Comparison of ENCODE assay signal across 27 cellular contexts in genomic region chr4:185885604-185886003, GRCh38.
"Had no signal": no experiment of that assay in that cellular context is flagged by ENCODE, and none has a peak within 500 bp of the region (broad histone marks: within the 10 kb centered on the region; RNA-seq: fewer than 3 reads in every experiment).

No MANE protein-coding gene starts in this region.

- DNase-seq: kidney; left colon; left lung; lower lobe of right lung; mesendoderm; mucosa of descending colon; naive thymus-derived CD4-positive, alpha-beta T cell; occipital lobe; psoas muscle; stimulated activated CD4-positive, alpha-beta T cell treated with anti-CD3 and anti-CD28 coated beads, Interleukin-12 subunit alpha, Interleukin-12 subunit beta, amount 100 ng/mL, for 4 hours; stimulated activated CD4-positive, alpha-beta T cell treated with anti-CD3 and anti-CD28 coated beads, Interleukin-15, amount 100 ng/mL, for 24 hours; stimulated activated CD4-positive, alpha-beta T cell treated with anti-CD3 and anti-CD28 coated beads, Interleukin-2, amount 100 ng/mL, for 24 hours; stimulated activated CD4-positive, alpha-beta T cell treated with anti-CD3 and anti-CD28 coated beads, Interleukin-4, amount 100 ng/mL, for 1 hour; stimulated activated naive B cell treated with anti-CD40 and anti-IgM and Interleukin-4, amounts not matched to agents 10 μg/mL and 1 μg/mL and 100 μg/mL, for 72 hours; stimulated activated naive CD8-positive, alpha-beta T cell treated with anti-CD3 and anti-CD28 coated beads, Interleukin-15, Interleukin-2, amounts not matched to agents 100 U/mL and 50 U/mL, for 24 hours; stomach; tibial artery; trophoblast cell; upper lobe of right lung had no signal

- H3K9me3 Mint-ChIP-seq: natural killer cell treated with Interleukin-12 subunit alpha and Interleukin-12 subunit beta and Interleukin-15 and Interleukin-18, amount 100 ng/mL, for 72 hours had no signal

- H3K4me3 ChIP-seq: left lung, lower lobe of right lung, mucosa of descending colon, psoas muscle, right atrium auricular region, skin epidermis, stomach, suprapubic skin, thoracic aorta, tibial artery, upper lobe of right lung had no signal

- H3K79me2 ChIP-seq: parathyroid adenoma had no signal

- H3K27ac ChIP-seq: left lung, lower lobe of right lung, parathyroid adenoma, psoas muscle, right atrium auricular region, skin epidermis, stomach, suprapubic skin, thoracic aorta, tibial artery, upper lobe of right lung had no signal

- H2AFZ ChIP-seq: parathyroid adenoma had no signal

- ATAC-seq: left colon; left lung; lower lobe of right lung; mucosa of descending colon; naive thymus-derived CD4-positive, alpha-beta T cell; natural killer cell treated with Interleukin-12 subunit alpha and Interleukin-12 subunit beta and Interleukin-15 and Interleukin-18, amount 100 ng/mL, for 72 hours; psoas muscle; sciatic nerve; stimulated activated naive B cell treated with anti-CD40 and anti-IgM and Interleukin-4, amounts not matched to agents 10 μg/mL and 1 μg/mL and 100 μg/mL, for 72 hours; stimulated activated naive CD8-positive, alpha-beta T cell treated with anti-CD3 and anti-CD28 coated beads, Interleukin-15, Interleukin-2, amounts not matched to agents 100 U/mL and 50 U/mL, for 24 hours; upper lobe of right lung had no signal

- H3K4me3 Mint-ChIP-seq: mesothelial cell of epicardium; naive thymus-derived CD4-positive, alpha-beta T cell; natural killer cell treated with Interleukin-12 subunit alpha and Interleukin-12 subunit beta and Interleukin-15 and Interleukin-18, amount 100 ng/mL, for 72 hours; stimulated activated naive B cell treated with anti-CD40 and anti-IgM and Interleukin-4, amounts not matched to agents 10 μg/mL and 1 μg/mL and 100 μg/mL, for 72 hours had no signal

- H3K9ac ChIP-seq: parathyroid adenoma had no signal

- H3K27me3 ChIP-seq: left lung, right atrium auricular region, stomach, suprapubic skin, tibial artery, upper lobe of right lung had no signal

- H3K4me1 ChIP-seq: left lung, lower lobe of right lung, parathyroid adenoma, psoas muscle, right atrium auricular region, suprapubic skin, upper lobe of right lung had no signal

- H3K36me3 ChIP-seq: left lung, lower lobe of right lung, right atrium auricular region, stomach, suprapubic skin, thoracic aorta, tibial artery, upper lobe of right lung had no signal

- H3K9me3 ChIP-seq: mucosa of descending colon, suprapubic skin, upper lobe of right lung had no signal
